ENCODE assay signal across 8 cellular contexts in the genomic region with DNA sequence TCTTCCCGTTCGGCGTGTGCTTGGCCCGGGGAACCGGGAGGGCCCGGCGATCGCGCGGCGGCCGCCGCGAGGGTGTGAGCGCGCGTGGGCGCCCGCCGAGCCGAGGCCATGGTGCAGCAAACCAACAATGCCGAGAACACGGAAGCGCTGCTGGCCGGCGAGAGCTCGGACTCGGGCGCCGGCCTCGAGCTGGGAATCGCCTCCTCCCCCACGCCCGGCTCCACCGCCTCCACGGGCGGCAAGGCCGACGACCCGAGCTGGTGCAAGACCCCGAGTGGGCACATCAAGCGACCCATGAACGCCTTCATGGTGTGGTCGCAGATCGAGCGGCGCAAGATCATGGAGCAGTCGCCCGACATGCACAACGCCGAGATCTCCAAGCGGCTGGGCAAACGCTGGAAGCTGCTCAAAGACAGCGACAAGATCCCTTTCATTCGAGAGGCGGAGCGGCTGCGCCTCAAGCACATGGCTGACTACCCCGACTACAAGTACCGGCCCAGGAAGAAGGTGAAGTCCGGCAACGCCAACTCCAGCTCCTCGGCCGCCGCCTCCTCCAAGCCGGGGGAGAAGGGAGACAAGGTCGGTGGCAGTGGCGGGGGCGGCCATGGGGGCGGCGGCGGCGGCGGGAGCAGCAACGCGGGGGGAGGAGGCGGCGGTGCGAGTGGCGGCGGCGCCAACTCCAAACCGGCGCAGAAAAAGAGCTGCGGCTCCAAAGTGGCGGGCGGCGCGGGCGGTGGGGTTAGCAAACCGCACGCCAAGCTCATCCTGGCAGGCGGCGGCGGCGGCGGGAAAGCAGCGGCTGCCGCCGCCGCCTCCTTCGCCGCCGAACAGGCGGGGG. TPM values are rescaled to one million over a fixed set of nuclear protein-coding genes. Genes with fewer than 3 reads are reported as not detected.
DNase-seq lines count a peak whose midpoint lies in the region; ATAC-seq, FAIRE-seq and TF ChIP-seq lines count a peak whose summit lies in the region.

No MANE protein-coding gene starts in this region.

- TF ChIP-seq CTCF in C4-2B (conservative IDR thresholded peaks at IDR 0.05) (no peak), bronchial epithelial cell (IDR thresholded peaks at IDR 0.05; ENCODE audit: insufficient read depth, low read length, severe bottlenecking) (no peak)

- peak overlapping the region; percentile 80 to 92 (median 91) for H3K9ac ChIP-seq in skeletal muscle tissue (ENCODE audit: low read depth in 1 of 3, low read length in 3 of 3)

- no peak for FAIRE-seq in bronchial epithelial cell (lab: Jason Lieb, UNC)

- DNase-seq in bronchial epithelial cell (ENCODE audit: low read depth) (no peak), iris pigment epithelial cell (ENCODE audit: low read depth) (peak; percentile 78)

- H3K36me3 Mint-ChIP-seq in T-helper 1 cell treated with Interleukin-12 subunit alpha and Interleukin-12 subunit beta and Interleukin-4 antibody, amounts not matched to agents 30 μg/mL and 1 μg/mL, for 36 hours (ENCODE audit: low read depth) = peaks cover 4% of the 10 kb centered on the region

- peak overlapping the region; percentile 84 for H3K4me3 Mint-ChIP-seq in T-helper 1 cell treated with Interleukin-12 subunit alpha and Interleukin-12 subunit beta and Interleukin-4 antibody, amounts not matched to agents 30 μg/mL and 1 μg/mL, for 36 hours

- H3K27me3 ChIP-seq in bronchial epithelial cell (ENCODE audit: control insufficient read depth, insufficient read depth, low read length) (no peaks in the 10 kb centered on the region), skeletal muscle tissue (ENCODE audit: control insufficient read depth in 3 of 3, insufficient read depth in 3 of 3, low read length in 3 of 3) (no peaks in the 10 kb centered on the region)

- H3K4me3 ChIP-seq in bronchial epithelial cell (ENCODE audit: low read depth, low read length) (peak overlapping the region; percentile 98), skeletal muscle tissue (ENCODE audit: low read length in 3 of 3) (peak overlapping the region; percentile 86 to 95 (median 91))

- peaks cover 22% of the 10 kb centered on the region for H3K4me1 Mint-ChIP-seq in T-helper 1 cell treated with Interleukin-12 subunit alpha and Interleukin-12 subunit beta and Interleukin-4 antibody, amounts not matched to agents 30 μg/mL and 1 μg/mL, for 36 hours (ENCODE audit: low read depth)

- H3K9me3 ChIP-seq in skeletal muscle tissue (ENCODE audit: control insufficient read depth in 3 of 3, low read length in 3 of 3) = no peaks in the 10 kb centered on the region

- peaks cover 10 to 26% (median 11%) of the 10 kb centered on the region in 3 donors for H3K4me1 ChIP-seq in skeletal muscle tissue (ENCODE audit: control insufficient read depth in 3 of 3, insufficient read depth in 3 of 3, low read length in 3 of 3)

- H3K27me3 Mint-ChIP-seq in T-helper 1 cell treated with Interleukin-12 subunit alpha and Interleukin-12 subunit beta and Interleukin-4 antibody, amounts not matched to agents 30 μg/mL and 1 μg/mL, for 36 hours (ENCODE audit: low read depth) = peaks cover 58% of the 10 kb centered on the region

- H3K9me3 Mint-ChIP-seq in T-helper 1 cell treated with Interleukin-12 subunit alpha and Interleukin-12 subunit beta and Interleukin-4 antibody, amounts not matched to agents 30 μg/mL and 1 μg/mL, for 36 hours = no peaks in the 10 kb centered on the region

- peak overlapping the region; percentile 99 for H3K27ac ChIP-seq in C4-2B
- H3K27ac ChIP-seq in skeletal muscle tissue (ENCODE audit: low read depth, low read length) = peak overlapping the region; percentile 79

- ATAC-seq in GM19035 (IDR thresholded peaks at IDR 0.05; ENCODE audit: unreplicated experiment) (peak; percentile 14), HG03439 (IDR thresholded peaks at IDR 0.05; ENCODE audit: unreplicated experiment) (peak; percentile 28), GM18861 (IDR thresholded peaks at IDR 0.05; ENCODE audit: unreplicated experiment) (no peak)

- H3K27ac Mint-ChIP-seq in T-helper 1 cell treated with Interleukin-12 subunit alpha and Interleukin-12 subunit beta and Interleukin-4 antibody, amounts not matched to agents 30 μg/mL and 1 μg/mL, for 36 hours = peak overlapping the region; percentile 84

- H3K36me3 ChIP-seq in bronchial epithelial cell (ENCODE audit: control insufficient read depth, insufficient read depth, low read length) (no peaks in the 10 kb centered on the region), skeletal muscle tissue (ENCODE audit: control insufficient read depth in 3 of 3, insufficient read depth in 3 of 3, low read length in 3 of 3) (no peaks in the 10 kb centered on the region)

RNA-seq across cellular contexts. Expression of a gene that starts 1.1 kb away (rescaled TPM):
- total RNA-seq in bronchial epithelial cell (20.9 and 36.6 TPM in 2 replicates), skeletal muscle tissue (46.4 TPM)
